Comparison of ENCODE assay signal across 10 cellular contexts in the genomic region with DNA sequence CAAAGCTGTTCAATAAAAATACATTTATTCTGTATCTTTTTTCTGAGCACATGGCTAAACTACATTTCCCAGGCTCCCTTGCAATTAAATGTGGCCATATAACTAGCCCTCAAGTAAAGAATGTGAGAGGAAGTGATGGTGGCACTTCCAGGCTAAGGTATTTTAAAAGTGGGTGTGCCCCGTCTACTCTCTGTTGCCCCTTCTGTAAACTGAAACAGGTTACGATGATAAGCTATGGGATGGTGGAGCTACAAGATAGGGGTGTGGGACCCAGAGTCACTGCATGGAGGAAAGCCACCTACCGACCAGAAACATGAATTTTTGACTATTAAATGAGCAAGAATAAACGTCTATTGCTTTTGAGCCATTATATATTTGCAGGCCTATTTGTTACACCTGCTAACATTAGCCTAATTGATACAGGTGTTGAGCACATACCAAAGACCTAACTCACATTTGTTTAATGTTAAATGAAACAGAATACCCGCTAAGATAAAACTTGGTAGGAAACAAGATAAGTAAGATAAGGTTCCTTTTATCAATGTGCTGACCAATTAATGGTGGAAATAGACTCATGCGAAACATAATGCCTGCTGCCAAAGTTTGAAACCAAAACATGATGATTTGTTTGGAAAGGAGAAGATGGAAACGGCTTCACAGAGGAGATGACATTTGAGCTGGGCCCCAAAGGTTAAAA. TPM values are rescaled to one million over a fixed set of nuclear protein-coding genes. Genes with fewer than 3 reads are reported as not detected.
DNase-seq lines count a peak whose midpoint lies in the region; ATAC-seq and TF ChIP-seq lines count a peak whose summit lies in the region.
"Had no signal": no experiment of that assay in that cellular context is flagged by ENCODE, and none has a peak within 500 bp of the region (broad histone marks: within the 10 kb centered on the region; RNA-seq: fewer than 3 reads in every experiment).

No MANE protein-coding gene starts in this region.

- no peak overlapping the region for H3K9ac ChIP-seq in BLaER1 treated with 17β-estradiol and CSF1 and Interleukin-3, amounts not matched to agents 10 nM and 100 nM

- peak overlapping the region; percentile 75 to 95 (median 92); a peak in 21 of 22 replicates for H3K4me2 ChIP-seq in BLaER1 treated with 17β-estradiol and CSF1 and Interleukin-3, amounts not matched to agents 10 nM and 100 nM

- H3K4me1 Mint-ChIP-seq in activated T-helper 17 cell treated with anti-CD3 and anti-CD28 coated beads, Interleukin-2, amount 50 U/mL, for 72 hours, result peaks cover 37% of the 10 kb centered on the region
- peaks cover 38% of the 10 kb centered on the region for H3K4me1 Mint-ChIP-seq in mesothelial cell of epicardium

- H3K4me3 ChIP-seq in BLaER1 treated with 17β-estradiol and CSF1 and Interleukin-3, amounts not matched to agents 10 nM and 100 nM, result peak overlapping the region in 4 of 10 experiments; percentile 10 to 97 (median 90); a peak in 3 of 20 replicates

- H3K27me3 Mint-ChIP-seq in activated T-helper 17 cell treated with anti-CD3 and anti-CD28 coated beads, Interleukin-2, amount 50 U/mL, for 72 hours, result no peaks in the 10 kb centered on the region
- H3K27me3 Mint-ChIP-seq in mesothelial cell of epicardium (ENCODE audit: low read depth), result peaks cover 1% of the 10 kb centered on the region

- H3K9me3 Mint-ChIP-seq in activated T-helper 17 cell treated with anti-CD3 and anti-CD28 coated beads, Interleukin-2, amount 50 U/mL, for 72 hours, result no peaks in the 10 kb centered on the region
- H3K9me3 Mint-ChIP-seq in mesothelial cell of epicardium, result no peaks in the 10 kb centered on the region

- peaks cover 76% of the 10 kb centered on the region for H3K36me3 Mint-ChIP-seq in activated T-helper 17 cell treated with anti-CD3 and anti-CD28 coated beads, Interleukin-2, amount 50 U/mL, for 72 hours (ENCODE audit: low read depth)
- no peaks in the 10 kb centered on the region for H3K36me3 Mint-ChIP-seq in mesothelial cell of epicardium

- no peak for ATAC-seq in activated T-helper 17 cell treated with anti-CD3 and anti-CD28 coated beads, Interleukin-2, amount 50 U/mL, for 72 hours (replicated peaks)

- DNase-seq in HuH-7 (ENCODE audit: low spot score) (peak; percentile 35), mesothelial cell of epicardium (ENCODE audit: low spot score in 2 of 2, unreplicated experiment in 2 of 2) (no peak), SHP77 (lab: John Stamatoyannopoulos, UW) (no peak), NCI-H128 (lab: John Stamatoyannopoulos, UW; ENCODE audit: unreplicated experiment) (no peak), NCI-H2107 (lab: John Stamatoyannopoulos, UW) (no peak), cerebellum (ENCODE audit: low spot score) (no peak)
- DNase-seq: cortex of kidney, NCI-H510A had no signal

- peaks cover 31 to 48% (median 41%) of the 10 kb centered on the region in 10 experiments for H3K4me1 ChIP-seq in BLaER1 treated with 17β-estradiol and CSF1 and Interleukin-3, amounts not matched to agents 10 nM and 100 nM

- peak overlapping the region; percentile 82 for H3K4me3 Mint-ChIP-seq in activated T-helper 17 cell treated with anti-CD3 and anti-CD28 coated beads, Interleukin-2, amount 50 U/mL, for 72 hours
- no peak overlapping the region for H3K4me3 Mint-ChIP-seq in mesothelial cell of epicardium

- no peaks in the 10 kb centered on the region for H3K27me3 ChIP-seq in BLaER1 treated with 17β-estradiol and CSF1 and Interleukin-3, amounts not matched to agents 10 nM and 100 nM

- no peak overlapping the region for H3K27ac ChIP-seq in BLaER1 treated with 17β-estradiol and CSF1 and Interleukin-3, amounts not matched to agents 10 nM and 100 nM

- no peaks in the 10 kb centered on the region for H3K9me3 ChIP-seq in BLaER1 treated with 17β-estradiol and CSF1 and Interleukin-3, amounts not matched to agents 10 nM and 100 nM (replicated peaks in 1 of 11)

- peak overlapping the region; percentile 95 for H3K27ac Mint-ChIP-seq in activated T-helper 17 cell treated with anti-CD3 and anti-CD28 coated beads, Interleukin-2, amount 50 U/mL, for 72 hours
- H3K27ac Mint-ChIP-seq in mesothelial cell of epicardium, result peak overlapping the region; percentile 10

- no peak for TF ChIP-seq CTCF in mesothelial cell of epicardium (IDR thresholded peaks at IDR 0.05; ENCODE audit: unreplicated experiment)

- peaks cover 0 to 19% (median 5%) of the 10 kb centered on the region in 11 experiments; a peak in 11 of 22 replicates for H3K36me3 ChIP-seq in BLaER1 treated with 17β-estradiol and CSF1 and Interleukin-3, amounts not matched to agents 10 nM and 100 nM

- H4K20me1 ChIP-seq in BLaER1 treated with 17β-estradiol and CSF1 and Interleukin-3, amounts not matched to agents 10 nM and 100 nM, result peaks cover 0 to 74% (median 50%) of the 10 kb centered on the region in 11 experiments; a peak in 18 of 22 replicates

RNA-seq across cellular contexts. Expression of gene FYN, which starts 3.0 kb away (rescaled TPM):
- 100 to 1,000 TPM; 139 to 326 TPM for total RNA-seq in activated T-helper 17 cell treated with anti-CD3 and anti-CD28 coated beads, Interleukin-2, amount 50 U/mL, for 72 hours
- total RNA-seq in mesothelial cell of epicardium (104 to 123 TPM (median 115 TPM) in 3 replicates), cerebellum (281 TPM)
